ENCODE assay signal across 1 cellular context in the genomic region with DNA sequence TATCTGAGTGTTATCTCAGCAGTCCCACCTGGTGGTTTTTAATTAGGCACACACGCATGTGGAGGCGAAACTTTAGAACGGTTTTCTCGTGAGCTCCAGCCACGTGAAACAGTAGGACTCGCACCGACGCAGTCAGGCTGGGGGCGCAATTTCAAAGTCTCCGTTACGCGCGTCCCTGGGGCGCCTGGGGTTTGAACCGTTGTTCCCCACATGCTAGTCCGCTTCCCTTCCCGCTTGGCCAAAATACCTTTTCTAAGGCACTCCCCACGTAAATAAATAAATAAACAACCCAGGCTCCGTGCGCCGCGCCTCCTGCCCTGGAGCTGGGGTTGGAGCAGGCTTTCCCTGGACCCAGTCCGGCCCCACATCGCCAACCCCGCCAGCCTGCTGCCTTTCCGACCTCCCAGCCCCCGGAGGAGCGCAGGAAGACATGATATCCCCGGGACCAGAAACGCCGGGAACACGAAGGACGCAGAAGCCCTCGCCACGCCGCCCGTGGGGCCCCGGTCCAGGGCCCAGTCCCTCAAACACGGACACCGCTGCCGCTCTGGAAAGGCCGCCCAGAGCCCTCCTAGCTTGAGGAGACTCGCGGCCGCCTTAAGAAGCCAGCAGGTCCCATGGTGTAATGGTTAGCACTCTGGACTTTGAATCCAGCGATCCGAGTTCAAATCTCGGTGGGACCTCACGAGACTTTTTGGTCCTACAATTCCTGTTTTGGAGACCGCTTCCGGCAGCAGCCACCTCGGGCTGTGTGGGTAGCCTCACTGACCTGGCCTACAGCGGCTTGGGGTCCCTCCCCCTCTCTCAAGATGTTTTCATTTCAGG.
TF ChIP-seq lines count a peak whose summit lies in the region.

No MANE protein-coding gene starts in this region.

TF ChIP-seq in HepG2, 621 proteins besides CTCF, POLR2A, EP300 and RAD21 (continued from another document and continues in another):
- TF ChIP-seq, protein P1, sequence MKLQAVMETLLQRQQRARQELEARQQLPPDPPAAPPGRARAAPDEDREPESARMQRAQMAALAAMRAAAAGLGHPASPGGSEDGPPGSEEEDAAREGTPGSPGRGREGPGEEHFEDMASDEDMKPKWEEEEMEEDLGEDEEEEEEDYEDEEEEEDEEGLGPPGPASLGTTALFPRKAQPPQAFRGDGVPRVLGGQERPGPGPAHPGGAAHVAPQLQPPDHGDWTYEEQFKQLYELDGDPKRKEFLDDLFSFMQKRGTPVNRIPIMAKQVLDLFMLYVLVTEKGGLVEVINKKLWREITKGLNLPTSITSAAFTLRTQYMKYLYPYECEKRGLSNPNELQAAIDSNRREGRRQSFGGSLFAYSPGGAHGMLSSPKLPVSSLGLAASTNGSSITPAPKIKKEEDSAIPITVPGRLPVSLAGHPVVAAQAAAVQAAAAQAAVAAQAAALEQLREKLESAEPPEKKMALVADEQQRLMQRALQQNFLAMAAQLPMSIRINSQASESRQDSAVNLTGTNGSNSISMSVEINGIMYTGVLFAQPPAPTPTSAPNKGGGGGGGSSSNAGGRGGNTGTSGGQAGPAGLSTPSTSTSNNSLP (IDR thresholded peaks at IDR 0.05; ENCODE audit: low read depth, low read length): peak; percentile 33; the same call in 1 of the 2 replicates
- TF ChIP-seq SMC3 (IDR thresholded peaks at IDR 0.05; ENCODE audit: low read length) (no peak), ZNF790 (CRISPR knock-in tag; IDR thresholded peaks at IDR 0.05; ENCODE audit: borderline replicate concordance) (peak; percentile 85; the same call in 1 of the 2 replicates), ZNF563 (CRISPR knock-in tag; IDR thresholded peaks at IDR 0.05) (peak; percentile 67), TEAD3 (CRISPR knock-in tag; optimal IDR thresholded peaks at IDR 0.05; ENCODE audit: borderline replicate concordance) (no peak), SUZ12 (IDR thresholded peaks at IDR 0.05; ENCODE audit: low read depth, low read length) (0 out of 2 replicates have a peak, but pooled peaks have one; percentile 5), PHF5A (CRISPR knock-in tag; IDR thresholded peaks at IDR 0.05; ENCODE audit: low read depth, unreplicated experiment) (no peak), HNRNPUL1 (IDR thresholded peaks at IDR 0.05; ENCODE audit: low read depth, low read length) (no peak), ZNF550 (CRISPR knock-in tag; IDR thresholded peaks at IDR 0.05; ENCODE audit: borderline replicate concordance) (peak; percentile 46; the same call in 1 of the 2 replicates), KDM2A (CRISPR knock-in tag; IDR thresholded peaks at IDR 0.05; ENCODE audit: borderline replicate concordance, low read depth) (peak; percentile 97), ZNF615 (CRISPR knock-in tag; IDR thresholded peaks at IDR 0.05; ENCODE audit: borderline replicate concordance) (no peak; the same call in 1 of the 2 replicates), BRCA1 (CRISPR knock-in tag; IDR thresholded peaks at IDR 0.05) (peak; percentile 53; the same call in 1 of the 2 replicates), CHCHD3 (CRISPR knock-in tag; IDR thresholded peaks at IDR 0.05) (0 out of 2 replicates have a peak, but pooled peaks have one; percentile 86), TP53 (CRISPR knock-in tag; conservative IDR thresholded peaks at IDR 0.05) (peak; percentile 87), ZNF644 (CRISPR knock-in tag; IDR thresholded peaks at IDR 0.05; ENCODE audit: low read depth) (peak; percentile 57), ZBTB7A (CRISPR knock-in tag; IDR thresholded peaks at IDR 0.05) (peak; percentile 79), ZNF749 (CRISPR knock-in tag; IDR thresholded peaks at IDR 0.05; ENCODE audit: borderline replicate concordance) (peak; percentile 72), ZNF335 (CRISPR knock-in tag; IDR thresholded peaks at IDR 0.05) (peak; percentile 87; the same call in 1 of the 2 replicates), RELA (CRISPR knock-in tag; IDR thresholded peaks at IDR 0.05) (no peak; the same call in none of the 2 replicates), HIVEP1 (CRISPR knock-in tag; IDR thresholded peaks at IDR 0.05) (peak; percentile 66; the same call in 1 of the 2 replicates), HNF4G (IDR thresholded peaks at IDR 0.05; ENCODE audit: borderline replicate concordance, low read depth, low read length) (peak; percentile 100), HNF4G (CRISPR knock-in tag; IDR thresholded peaks at IDR 0.05; ENCODE audit: borderline replicate concordance, low read depth) (peak; percentile 89), ZNF484 (CRISPR knock-in tag; IDR thresholded peaks at IDR 0.05; ENCODE audit: borderline replicate concordance, low read depth) (no peak), NR2F2 (IDR thresholded peaks at IDR 0.05; ENCODE audit: borderline replicate concordance, low read depth) (peak; percentile 78; the same call in 1 of the 2 replicates), ZNF788 (CRISPR knock-in tag; IDR thresholded peaks at IDR 0.05; ENCODE audit: borderline replicate concordance) (peak; percentile 74)
- TF ChIP-seq, protein P2, sequence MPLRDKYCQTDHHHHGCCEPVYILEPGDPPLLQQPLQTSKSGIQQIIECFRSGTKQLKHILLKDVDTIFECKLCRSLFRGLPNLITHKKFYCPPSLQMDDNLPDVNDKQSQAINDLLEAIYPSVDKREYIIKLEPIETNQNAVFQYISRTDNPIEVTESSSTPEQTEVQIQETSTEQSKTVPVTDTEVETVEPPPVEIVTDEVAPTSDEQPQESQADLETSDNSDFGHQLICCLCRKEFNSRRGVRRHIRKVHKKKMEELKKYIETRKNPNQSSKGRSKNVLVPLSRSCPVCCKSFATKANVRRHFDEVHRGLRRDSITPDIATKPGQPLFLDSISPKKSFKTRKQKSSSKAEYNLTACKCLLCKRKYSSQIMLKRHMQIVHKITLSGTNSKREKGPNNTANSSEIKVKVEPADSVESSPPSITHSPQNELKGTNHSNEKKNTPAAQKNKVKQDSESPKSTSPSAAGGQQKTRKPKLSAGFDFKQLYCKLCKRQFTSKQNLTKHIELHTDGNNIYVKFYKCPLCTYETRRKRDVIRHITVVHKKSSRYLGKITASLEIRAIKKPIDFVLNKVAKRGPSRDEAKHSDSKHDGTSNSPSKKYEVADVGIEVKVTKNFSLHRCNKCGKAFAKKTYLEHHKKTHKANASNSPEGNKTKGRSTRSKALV (CRISPR knock-in tag; IDR thresholded peaks at IDR 0.05): peak; percentile 95
- TF ChIP-seq, protein P3, sequence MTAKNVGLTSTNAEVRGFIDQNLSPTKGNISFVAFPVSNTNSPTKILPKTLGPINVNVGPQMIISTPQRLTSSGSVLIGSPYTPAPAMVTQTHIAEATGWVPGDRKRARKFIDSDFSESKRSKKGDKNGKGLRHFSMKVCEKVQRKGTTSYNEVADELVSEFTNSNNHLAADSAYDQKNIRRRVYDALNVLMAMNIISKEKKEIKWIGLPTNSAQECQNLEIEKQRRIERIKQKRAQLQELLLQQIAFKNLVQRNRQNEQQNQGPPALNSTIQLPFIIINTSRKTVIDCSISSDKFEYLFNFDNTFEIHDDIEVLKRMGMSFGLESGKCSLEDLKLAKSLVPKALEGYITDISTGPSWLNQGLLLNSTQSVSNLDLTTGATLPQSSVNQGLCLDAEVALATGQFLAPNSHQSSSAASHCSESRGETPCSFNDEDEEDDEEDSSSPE (CRISPR knock-in tag; IDR thresholded peaks at IDR 0.05): peak; percentile 97
- TF ChIP-seq, protein P4, sequence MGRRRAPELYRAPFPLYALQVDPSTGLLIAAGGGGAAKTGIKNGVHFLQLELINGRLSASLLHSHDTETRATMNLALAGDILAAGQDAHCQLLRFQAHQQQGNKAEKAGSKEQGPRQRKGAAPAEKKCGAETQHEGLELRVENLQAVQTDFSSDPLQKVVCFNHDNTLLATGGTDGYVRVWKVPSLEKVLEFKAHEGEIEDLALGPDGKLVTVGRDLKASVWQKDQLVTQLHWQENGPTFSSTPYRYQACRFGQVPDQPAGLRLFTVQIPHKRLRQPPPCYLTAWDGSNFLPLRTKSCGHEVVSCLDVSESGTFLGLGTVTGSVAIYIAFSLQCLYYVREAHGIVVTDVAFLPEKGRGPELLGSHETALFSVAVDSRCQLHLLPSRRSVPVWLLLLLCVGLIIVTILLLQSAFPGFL (CRISPR knock-in tag; IDR thresholded peaks at IDR 0.05): peak; percentile 57; the same call in 1 of the 2 replicates
- TF ChIP-seq, protein P5, sequence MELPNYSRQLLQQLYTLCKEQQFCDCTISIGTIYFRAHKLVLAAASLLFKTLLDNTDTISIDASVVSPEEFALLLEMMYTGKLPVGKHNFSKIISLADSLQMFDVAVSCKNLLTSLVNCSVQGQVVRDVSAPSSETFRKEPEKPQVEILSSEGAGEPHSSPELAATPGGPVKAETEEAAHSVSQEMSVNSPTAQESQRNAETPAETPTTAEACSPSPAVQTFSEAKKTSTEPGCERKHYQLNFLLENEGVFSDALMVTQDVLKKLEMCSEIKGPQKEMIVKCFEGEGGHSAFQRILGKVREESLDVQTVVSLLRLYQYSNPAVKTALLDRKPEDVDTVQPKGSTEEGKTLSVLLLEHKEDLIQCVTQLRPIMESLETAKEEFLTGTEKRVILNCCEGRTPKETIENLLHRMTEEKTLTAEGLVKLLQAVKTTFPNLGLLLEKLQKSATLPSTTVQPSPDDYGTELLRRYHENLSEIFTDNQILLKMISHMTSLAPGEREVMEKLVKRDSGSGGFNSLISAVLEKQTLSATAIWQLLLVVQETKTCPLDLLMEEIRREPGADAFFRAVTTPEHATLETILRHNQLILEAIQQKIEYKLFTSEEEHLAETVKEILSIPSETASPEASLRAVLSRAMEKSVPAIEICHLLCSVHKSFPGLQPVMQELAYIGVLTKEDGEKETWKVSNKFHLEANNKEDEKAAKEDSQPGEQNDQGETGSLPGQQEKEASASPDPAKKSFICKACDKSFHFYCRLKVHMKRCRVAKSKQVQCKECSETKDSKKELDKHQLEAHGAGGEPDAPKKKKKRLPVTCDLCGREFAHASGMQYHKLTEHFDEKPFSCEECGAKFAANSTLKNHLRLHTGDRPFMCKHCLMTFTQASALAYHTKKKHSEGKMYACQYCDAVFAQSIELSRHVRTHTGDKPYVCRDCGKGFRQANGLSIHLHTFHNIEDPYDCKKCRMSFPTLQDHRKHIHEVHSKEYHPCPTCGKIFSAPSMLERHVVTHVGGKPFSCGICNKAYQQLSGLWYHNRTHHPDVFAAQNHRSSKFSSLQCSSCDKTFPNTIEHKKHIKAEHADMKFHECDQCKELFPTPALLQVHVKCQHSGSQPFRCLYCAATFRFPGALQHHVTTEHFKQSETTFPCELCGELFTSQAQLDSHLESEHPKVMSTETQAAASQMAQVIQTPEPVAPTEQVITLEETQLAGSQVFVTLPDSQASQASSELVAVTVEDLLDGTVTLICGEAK (IDR thresholded peaks at IDR 0.05): no peak
- TF ChIP-seq, protein P5 (CRISPR knock-in tag; IDR thresholded peaks at IDR 0.05): peak; percentile 71; the same call in 1 of the 2 replicates
- TF ChIP-seq, protein P6, sequence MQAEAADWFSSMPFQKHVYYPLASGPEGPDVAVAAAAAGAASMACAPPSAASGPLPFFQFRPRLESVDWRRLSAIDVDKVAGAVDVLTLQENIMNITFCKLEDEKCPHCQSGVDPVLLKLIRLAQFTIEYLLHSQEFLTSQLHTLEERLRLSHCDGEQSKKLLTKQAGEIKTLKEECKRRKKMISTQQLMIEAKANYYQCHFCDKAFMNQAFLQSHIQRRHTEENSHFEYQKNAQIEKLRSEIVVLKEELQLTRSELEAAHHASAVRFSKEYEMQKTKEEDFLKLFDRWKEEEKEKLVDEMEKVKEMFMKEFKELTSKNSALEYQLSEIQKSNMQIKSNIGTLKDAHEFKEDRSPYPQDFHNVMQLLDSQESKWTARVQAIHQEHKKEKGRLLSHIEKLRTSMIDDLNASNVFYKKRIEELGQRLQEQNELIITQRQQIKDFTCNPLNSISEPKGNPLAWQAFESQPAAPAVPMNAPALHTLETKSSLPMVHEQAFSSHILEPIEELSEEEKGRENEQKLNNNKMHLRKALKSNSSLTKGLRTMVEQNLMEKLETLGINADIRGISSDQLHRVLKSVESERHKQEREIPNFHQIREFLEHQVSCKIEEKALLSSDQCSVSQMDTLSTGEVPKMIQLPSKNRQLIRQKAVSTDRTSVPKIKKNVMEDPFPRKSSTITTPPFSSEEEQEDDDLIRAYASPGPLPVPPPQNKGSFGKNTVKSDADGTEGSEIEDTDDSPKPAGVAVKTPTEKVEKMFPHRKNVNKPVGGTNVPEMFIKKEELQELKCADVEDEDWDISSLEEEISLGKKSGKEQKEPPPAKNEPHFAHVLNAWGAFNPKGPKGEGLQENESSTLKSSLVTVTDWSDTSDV (CRISPR knock-in tag; IDR thresholded peaks at IDR 0.05): no peak; the same call in 1 of the 2 replicates
- TF ChIP-seq, protein P7, sequence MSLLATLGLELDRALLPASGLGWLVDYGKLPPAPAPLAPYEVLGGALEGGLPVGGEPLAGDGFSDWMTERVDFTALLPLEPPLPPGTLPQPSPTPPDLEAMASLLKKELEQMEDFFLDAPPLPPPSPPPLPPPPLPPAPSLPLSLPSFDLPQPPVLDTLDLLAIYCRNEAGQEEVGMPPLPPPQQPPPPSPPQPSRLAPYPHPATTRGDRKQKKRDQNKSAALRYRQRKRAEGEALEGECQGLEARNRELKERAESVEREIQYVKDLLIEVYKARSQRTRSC (CRISPR knock-in tag; IDR thresholded peaks at IDR 0.05; ENCODE audit: low read depth): peak; percentile 93
- TF ChIP-seq, protein P8, sequence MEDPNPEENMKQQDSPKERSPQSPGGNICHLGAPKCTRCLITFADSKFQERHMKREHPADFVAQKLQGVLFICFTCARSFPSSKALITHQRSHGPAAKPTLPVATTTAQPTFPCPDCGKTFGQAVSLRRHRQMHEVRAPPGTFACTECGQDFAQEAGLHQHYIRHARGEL (CRISPR knock-in tag; IDR thresholded peaks at IDR 0.05): no peak
